Comparison of ENCODE assay signal across 26 cellular contexts in the genomic region with DNA sequence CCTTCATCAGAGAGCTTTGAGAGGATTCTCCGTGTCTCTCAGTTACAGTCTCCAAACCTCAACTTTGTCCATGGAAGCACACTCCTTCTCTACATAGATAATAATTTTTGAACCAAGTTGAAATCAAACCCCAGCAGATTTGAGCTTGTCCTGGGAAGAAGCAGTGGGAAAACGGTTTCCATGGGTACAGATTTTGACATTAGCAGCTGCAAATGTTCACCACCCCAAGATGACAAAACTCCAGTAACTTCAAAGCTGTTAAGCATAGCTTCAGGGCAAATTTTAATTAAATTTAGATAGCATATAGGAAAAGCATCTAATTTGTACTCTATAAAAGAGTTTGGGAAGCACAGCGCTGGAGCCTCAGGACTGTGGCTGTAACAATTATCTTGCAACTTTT.
"Had no signal": no experiment of that assay in that cellular context is flagged by ENCODE, and none has a peak within 500 bp of the region (broad histone marks: within the 10 kb centered on the region; RNA-seq: fewer than 3 reads in every experiment).

No MANE protein-coding gene starts in this region.

- H3K36me3 Mint-ChIP-seq: activated CD4-positive, alpha-beta memory T cell treated with anti-CD3 and anti-CD28 coated beads for 36 hours; activated naive CD8-positive, alpha-beta T cell had no signal

- H3K4me3 ChIP-seq: cardiac muscle cell had no signal

- H3K4me3 Mint-ChIP-seq: activated B cell treated with CpG ODN at 0.5 μM for 24 hours; activated CD4-positive, alpha-beta memory T cell treated with anti-CD3 and anti-CD28 coated beads for 36 hours; activated CD4-positive, alpha-beta T cell treated with anti-CD3 and anti-CD28 coated beads, Interleukin-2, amount 10 ng/mL, durations not matched to agents 7 days and 5 days; activated naive CD4-positive, alpha-beta T cell treated with anti-CD3 and anti-CD28 coated beads for 36 hours; activated naive CD8-positive, alpha-beta T cell; activated T-cell treated with anti-CD3 and anti-CD28 coated beads, Interleukin-2, amount 50 U/mL, for 4 hours; T-helper 17 cell had no signal

- DNase-seq: activated B cell treated with CpG ODN at 0.5 μM for 24 hours; activated CD4-positive, alpha-beta memory T cell treated with anti-CD3 and anti-CD28 coated beads for 36 hours; activated CD4-positive, alpha-beta T cell treated with anti-CD3 and anti-CD28 coated beads, Interleukin-2, amount 10 ng/mL, durations not matched to agents 7 days and 5 days; activated CD8-positive, alpha-beta memory T cell treated with anti-CD3 and anti-CD28 coated beads for 24 hours; activated gamma-delta T cell; activated naive CD4-positive, alpha-beta T cell treated with anti-CD3 and anti-CD28 coated beads for 36 hours; activated T-cell treated with anti-CD3 and anti-CD28 coated beads, Interleukin-2, amount 50 U/mL, for 4 hours; amygdala; brain microvascular endothelial cell; NCI-H1092; NCI-H1417; NCI-H1930; NCI-H2107; NCI-H2171 treated with DMSO at 0.1 percent for 48 hours; NCI-H226; NCI-H526 treated with DMSO at 0.1 percent for 48 hours; NCI-H82; OCI-M1; Right ventricle myocardium superior; T-helper 17 cell; T-helper 9 cell had no signal

- H3K27ac Mint-ChIP-seq: activated B cell treated with CpG ODN at 0.5 μM for 24 hours; activated CD4-positive, alpha-beta memory T cell treated with anti-CD3 and anti-CD28 coated beads for 36 hours; activated CD4-positive, alpha-beta T cell treated with anti-CD3 and anti-CD28 coated beads, Interleukin-2, amount 10 ng/mL, durations not matched to agents 7 days and 5 days; activated naive CD4-positive, alpha-beta T cell treated with anti-CD3 and anti-CD28 coated beads for 36 hours; activated naive CD8-positive, alpha-beta T cell; T-helper 17 cell had no signal

- H3K27me3 ChIP-seq: brain microvascular endothelial cell had no signal

- H3K9me3 Mint-ChIP-seq: activated CD4-positive, alpha-beta memory T cell treated with anti-CD3 and anti-CD28 coated beads for 36 hours; activated CD4-positive, alpha-beta T cell treated with anti-CD3 and anti-CD28 coated beads, Interleukin-2, amount 10 ng/mL, durations not matched to agents 7 days and 5 days; activated naive CD4-positive, alpha-beta T cell treated with anti-CD3 and anti-CD28 coated beads for 36 hours; activated T-cell treated with anti-CD3 and anti-CD28 coated beads, Interleukin-2, amount 50 U/mL, for 4 hours had no signal

- H3K4me2 ChIP-seq: KMS-11 had no signal

- ATAC-seq: activated T-cell treated with anti-CD3 and anti-CD28 coated beads, Interleukin-2, amount 50 U/mL, for 4 hours; Panc1; T-helper 17 cell had no signal

- H3K27ac ChIP-seq: brain microvascular endothelial cell, cardiac muscle cell, KMS-11, RWPE1 had no signal

- H3K36me3 ChIP-seq: brain microvascular endothelial cell, cardiac muscle cell had no signal

- H3K9ac ChIP-seq: KMS-11 had no signal

- H3K4me1 Mint-ChIP-seq: activated B cell treated with CpG ODN at 0.5 μM for 24 hours; activated CD4-positive, alpha-beta T cell treated with anti-CD3 and anti-CD28 coated beads, Interleukin-2, amount 10 ng/mL, durations not matched to agents 7 days and 5 days; T-helper 17 cell had no signal
